8 cellular contexts compared by ENCODE assay signal in genomic region chr17:7484067-7484963, GRCh38. TPM values are rescaled to one million over a fixed set of nuclear protein-coding genes. Genes with fewer than 3 reads are reported as not detected.
A peak's percentile ranks its signal among the peaks of the same experiment; 100 is the strongest.
DNase-seq lines count a peak whose midpoint lies in the region; ATAC-seq and TF ChIP-seq lines count a peak whose summit lies in the region.

TSS of gene POLR2A (plus strand) at chr17:7484366.

- peak within 1 kb of the TSS; percentile 100 for H3K27ac Mint-ChIP-seq in activated naive CD8-positive, alpha-beta T cell treated with anti-CD3 and anti-CD28 coated beads for 36 hours
- H3K27ac Mint-ChIP-seq in glutamatergic neuron (ENCODE audit: unreplicated experiment) (peak within 1 kb of the TSS; percentile 97), osteocyte (ENCODE audit: unreplicated experiment) (peak within 1 kb of the TSS; percentile 100)

- peak within 1 kb of the TSS; percentile 98 for H3K27ac ChIP-seq in thymus (ENCODE audit: low read depth)

- peaks cover 18% of the 10 kb centered on the region for H3K4me1 ChIP-seq in thymus (ENCODE audit: control insufficient read depth, insufficient read depth, low read length)

- POLR2A ChIA-PET in GM10248 (lab: Yijun Ruan, JAX): interaction anchor here (0.6 to 2.2 kb wide), 42 partner anchors 8 to 1269 kb away, joined by 3 to 12 read pairs (median 4); partner anchors contain the start of genes ACAP1, CD68, FXR2 and SAT2

- no peaks in the 10 kb centered on the region for H3K27me3 Mint-ChIP-seq in activated naive CD8-positive, alpha-beta T cell treated with anti-CD3 and anti-CD28 coated beads for 36 hours
- H3K27me3 Mint-ChIP-seq in glutamatergic neuron (ENCODE audit: unreplicated experiment) (peaks cover 21% of the 10 kb centered on the region), osteocyte (ENCODE audit: unreplicated experiment) (no peaks in the 10 kb centered on the region)

- DNase-seq in GM10248 (ENCODE audit: extremely low spot score) (peak; percentile 99), NCI-H1105 (lab: John Stamatoyannopoulos, UW) (peak; percentile 97), SKM-1 treated with dmso at 0.1 percent for 144 hours (lab: John Stamatoyannopoulos, UW; ENCODE audit: unreplicated experiment) (peak; percentile 73), glutamatergic neuron (peak; percentile 94), osteocyte (ENCODE audit: extremely low spot score, unreplicated experiment) (peak; percentile 99)
- DNase-seq in activated naive CD8-positive, alpha-beta T cell treated with anti-CD3 and anti-CD28 coated beads for 36 hours: peak; percentile 95

- H3K4me1 Mint-ChIP-seq in activated naive CD8-positive, alpha-beta T cell treated with anti-CD3 and anti-CD28 coated beads for 36 hours: peaks cover 56% of the 10 kb centered on the region
- H3K4me1 Mint-ChIP-seq in glutamatergic neuron (ENCODE audit: low read depth, unreplicated experiment): peaks cover 45% of the 10 kb centered on the region
- H3K4me1 Mint-ChIP-seq in osteocyte (ENCODE audit: unreplicated experiment): peaks cover 66% of the 10 kb centered on the region

- H3K9me3 Mint-ChIP-seq in activated naive CD8-positive, alpha-beta T cell treated with anti-CD3 and anti-CD28 coated beads for 36 hours: no peaks in the 10 kb centered on the region
- H3K9me3 Mint-ChIP-seq in glutamatergic neuron (ENCODE audit: unreplicated experiment) (peaks cover 22% of the 10 kb centered on the region), osteocyte (ENCODE audit: unreplicated experiment) (no peaks in the 10 kb centered on the region)

- under 1% methylated on average over 68 of the region's 68 CpGs for WGBS in thymus

- peak within 1 kb of the TSS; percentile 78 for H3K4me3 ChIP-seq in thymus (ENCODE audit: low read length)

- TF ChIP-seq CTCF in GM10248 (IDR thresholded peaks at IDR 0.05; ENCODE audit: control extremely low read depth, extremely low read depth, low read depth, missing control alignments) (no peak), glutamatergic neuron (IDR thresholded peaks at IDR 0.05; ENCODE audit: partially characterized antibody, unreplicated experiment) (no peak), osteocyte (IDR thresholded peaks at IDR 0.05) (no peak)

- peak; percentile 55 for ATAC-seq in HG02623 (IDR thresholded peaks at IDR 0.05; ENCODE audit: unreplicated experiment)

- H3K36me3 Mint-ChIP-seq in activated naive CD8-positive, alpha-beta T cell treated with anti-CD3 and anti-CD28 coated beads for 36 hours: peaks cover 33% of the 10 kb centered on the region
- H3K36me3 Mint-ChIP-seq in glutamatergic neuron (ENCODE audit: unreplicated experiment) (no peaks in the 10 kb centered on the region), osteocyte (ENCODE audit: unreplicated experiment) (peaks cover 9% of the 10 kb centered on the region)

- H3K4me3 Mint-ChIP-seq in activated naive CD8-positive, alpha-beta T cell treated with anti-CD3 and anti-CD28 coated beads for 36 hours: peak within 1 kb of the TSS; percentile 92
- H3K4me3 Mint-ChIP-seq in glutamatergic neuron (ENCODE audit: unreplicated experiment) (peak within 1 kb of the TSS; percentile 98), osteocyte (ENCODE audit: unreplicated experiment) (peak within 1 kb of the TSS; percentile 91)

- H3K36me3 ChIP-seq in thymus (ENCODE audit: control insufficient read depth, insufficient read depth): peaks cover 8% of the 10 kb centered on the region

- no peaks in the 10 kb centered on the region for H3K9me3 ChIP-seq in thymus (ENCODE audit: control insufficient read depth)

- H3K27me3 ChIP-seq in thymus (ENCODE audit: control insufficient read depth, insufficient read depth): no peaks in the 10 kb centered on the region

- CTCF ChIA-PET in GM10248 (lab: Yijun Ruan, JAX): interaction anchor here (1.3 to 2.8 kb wide), 2 partner anchors 48 to 128 kb away, joined by 5 to 6 read pairs; no protein-coding TSS in a partner anchor

RNA-seq across cellular contexts. Expression of gene POLR2A, which starts in this region (rescaled TPM):
- 100 to 1,000 TPM; 198 to 200 TPM for total RNA-seq in activated naive CD8-positive, alpha-beta T cell treated with anti-CD3 and anti-CD28 coated beads for 36 hours
- total RNA-seq in glutamatergic neuron (ENCODE audit: unreplicated experiment): 200 TPM
- 148 and 149 TPM in 2 replicates for total RNA-seq in osteocyte
- 33.5 TPM for polyA plus RNA-seq in thymus

Comparison
In these comparisons a context has a peak if more than half of its experiments do, and no peak if none do; other contexts are left out.
1. Peak in every context shown above with its lines: DNase-seq, ATAC-seq, H3K4me3 ChIP-seq and H3K27ac ChIP-seq.